Comparison of ENCODE assay signal across 32 cellular contexts in the genomic region with DNA sequence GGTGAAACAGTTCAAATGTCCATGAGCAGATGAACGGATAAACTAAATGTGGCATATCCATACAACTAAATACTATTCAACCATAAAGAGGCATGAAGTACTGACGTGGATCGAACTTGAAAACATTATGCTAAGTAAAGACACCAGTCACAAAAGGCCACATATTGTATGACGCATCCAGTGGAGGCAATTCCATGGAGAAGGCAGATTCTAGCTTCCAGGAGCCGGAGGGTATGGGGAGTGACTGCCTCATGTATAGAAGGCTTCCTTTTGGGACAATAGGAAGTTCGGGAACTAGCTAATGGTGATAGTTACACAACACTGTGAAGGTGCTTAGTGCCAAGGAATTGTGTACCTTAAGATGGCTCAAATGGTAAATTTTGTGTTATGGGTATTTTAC.
"Had no signal": no experiment of that assay in that cellular context is flagged by ENCODE, and none has a peak within 500 bp of the region (broad histone marks: within the 10 kb centered on the region; RNA-seq: fewer than 3 reads in every experiment).

No MANE protein-coding gene starts in this region.

- ATAC-seq: activated CD8-positive, alpha-beta T cell treated with anti-CD3 and anti-CD28 coated beads for 36 hours; activated naive CD8-positive, alpha-beta T cell treated with anti-CD3 and anti-CD28 coated beads, Interleukin-2, amount 50 U/mL, for 24 hours; activated T-cell treated with anti-CD3 and anti-CD28 coated beads, Interleukin-2, amount 50 U/mL, for 72 hours; body of pancreas; esophagus mucosa; foreskin keratinocyte; gastrocnemius medialis; heart left ventricle; WTC11 had no signal

- H3K4me3 ChIP-seq: adrenal gland, body of pancreas, breast epithelium, cardiac muscle cell, colonic mucosa, gastrocnemius medialis, heart left ventricle had no signal

- H3K4me3 Mint-ChIP-seq: activated CD4-positive, alpha-beta T cell treated with anti-CD3 and anti-CD28 coated beads, Interleukin-2, amount 10 ng/mL, durations not matched to agents 7 days and 5 days; activated CD8-positive, alpha-beta T cell treated with anti-CD3 and anti-CD28 coated beads for 36 hours; activated naive CD4-positive, alpha-beta T cell treated with anti-CD3 and anti-CD28 coated beads, Interleukin-2, amount 50 U/mL, for 24 hours; activated naive CD8-positive, alpha-beta T cell treated with anti-CD3 and anti-CD28 coated beads for 36 hours; activated naive CD8-positive, alpha-beta T cell treated with anti-CD3 and anti-CD28 coated beads, Interleukin-2, amount 50 U/mL, for 24 hours; activated T-cell treated with anti-CD3 and anti-CD28 coated beads, Interleukin-2, amount 50 U/mL, for 24 hours; activated T-cell treated with anti-CD3 and anti-CD28 coated beads, Interleukin-2, amount 50 U/mL, for 72 hours; WTC11 had no signal

- H3K9me3 ChIP-seq: adrenal gland, body of pancreas, breast epithelium, colonic mucosa, gastrocnemius medialis had no signal

- H3K36me3 ChIP-seq: adrenal gland, breast epithelium, cardiac muscle cell, colonic mucosa, gastrocnemius medialis had no signal

- H3K9me3 Mint-ChIP-seq: activated CD4-positive, alpha-beta T cell treated with anti-CD3 and anti-CD28 coated beads, Interleukin-2, amount 10 ng/mL, durations not matched to agents 7 days and 5 days; activated CD8-positive, alpha-beta T cell treated with anti-CD3 and anti-CD28 coated beads for 36 hours; activated naive CD8-positive, alpha-beta T cell treated with anti-CD3 and anti-CD28 coated beads, Interleukin-2, amount 50 U/mL, for 24 hours; activated T-cell treated with anti-CD3 and anti-CD28 coated beads, Interleukin-2, amount 50 U/mL, for 24 hours; activated T-cell treated with anti-CD3 and anti-CD28 coated beads, Interleukin-2, amount 50 U/mL, for 72 hours had no signal

- H3K4me1 ChIP-seq: adrenal gland, body of pancreas, breast epithelium, colonic mucosa, foreskin keratinocyte, gastrocnemius medialis had no signal

- DNase-seq: activated CD4-positive, alpha-beta T cell treated with anti-CD3 and anti-CD28 coated beads for 1 hour; activated CD4-positive, alpha-beta T cell treated with anti-CD3 and anti-CD28 coated beads for 4 hours; activated CD4-positive, alpha-beta T cell treated with anti-CD3 and anti-CD28 coated beads, Interleukin-2, amount 10 ng/mL, durations not matched to agents 7 days and 5 days; activated CD4-positive, alpha-beta T cell treated with anti-CD3 and anti-CD28 coated beads, Interleukin-2, amount 50 U/mL, for 4 hours; activated CD8-positive, alpha-beta memory T cell treated with anti-CD3 and anti-CD28 coated beads, Interleukin-2, amount 50 U/mL, for 4 hours; activated CD8-positive, alpha-beta T cell treated with anti-CD3 and anti-CD28 coated beads for 36 hours; activated gamma-delta T cell; activated naive CD4-positive, alpha-beta T cell; activated naive CD8-positive, alpha-beta T cell treated with anti-CD3 and anti-CD28 coated beads for 36 hours; activated naive CD8-positive, alpha-beta T cell treated with anti-CD3 and anti-CD28 coated beads, Interleukin-2, amount 50 U/mL, for 24 hours; activated T-cell treated with anti-CD3 and anti-CD28 coated beads for 4 hours; activated T-cell treated with anti-CD3 and anti-CD28 coated beads, Interleukin-2, amount 50 U/mL, for 72 hours; amygdala; aorta; body of pancreas; central memory CD4-positive, alpha-beta T cell; cerebellar nuclear complex; colonic mucosa; effector CD8-positive, alpha-beta T cell; foreskin keratinocyte; gastrocnemius medialis; glutamatergic neuron; heart left ventricle; T-helper 2 cell had no signal

- H3K36me3 Mint-ChIP-seq: activated naive CD4-positive, alpha-beta T cell treated with anti-CD3 and anti-CD28 coated beads, Interleukin-2, amount 50 U/mL, for 24 hours had no signal

- H3K27me3 ChIP-seq: adrenal gland, body of pancreas, breast epithelium, cardiac muscle cell, colonic mucosa, foreskin keratinocyte, gastrocnemius medialis, heart left ventricle had no signal

- H3K27ac ChIP-seq: adrenal gland, body of pancreas, breast epithelium, cardiac muscle cell, colonic mucosa, foreskin keratinocyte, gastrocnemius medialis, heart left ventricle, VCaP had no signal

- H3K27ac Mint-ChIP-seq: activated CD4-positive, alpha-beta T cell treated with anti-CD3 and anti-CD28 coated beads, Interleukin-2, amount 10 ng/mL, durations not matched to agents 7 days and 5 days; activated CD8-positive, alpha-beta T cell treated with anti-CD3 and anti-CD28 coated beads for 36 hours; activated naive CD4-positive, alpha-beta T cell treated with anti-CD3 and anti-CD28 coated beads, Interleukin-2, amount 50 U/mL, for 24 hours; activated naive CD8-positive, alpha-beta T cell treated with anti-CD3 and anti-CD28 coated beads for 36 hours; activated naive CD8-positive, alpha-beta T cell treated with anti-CD3 and anti-CD28 coated beads, Interleukin-2, amount 50 U/mL, for 24 hours; activated T-cell treated with anti-CD3 and anti-CD28 coated beads, Interleukin-2, amount 50 U/mL, for 24 hours; activated T-cell treated with anti-CD3 and anti-CD28 coated beads, Interleukin-2, amount 50 U/mL, for 72 hours; WTC11 had no signal
